1 cellular context compared by ENCODE assay signal in the genomic region with DNA sequence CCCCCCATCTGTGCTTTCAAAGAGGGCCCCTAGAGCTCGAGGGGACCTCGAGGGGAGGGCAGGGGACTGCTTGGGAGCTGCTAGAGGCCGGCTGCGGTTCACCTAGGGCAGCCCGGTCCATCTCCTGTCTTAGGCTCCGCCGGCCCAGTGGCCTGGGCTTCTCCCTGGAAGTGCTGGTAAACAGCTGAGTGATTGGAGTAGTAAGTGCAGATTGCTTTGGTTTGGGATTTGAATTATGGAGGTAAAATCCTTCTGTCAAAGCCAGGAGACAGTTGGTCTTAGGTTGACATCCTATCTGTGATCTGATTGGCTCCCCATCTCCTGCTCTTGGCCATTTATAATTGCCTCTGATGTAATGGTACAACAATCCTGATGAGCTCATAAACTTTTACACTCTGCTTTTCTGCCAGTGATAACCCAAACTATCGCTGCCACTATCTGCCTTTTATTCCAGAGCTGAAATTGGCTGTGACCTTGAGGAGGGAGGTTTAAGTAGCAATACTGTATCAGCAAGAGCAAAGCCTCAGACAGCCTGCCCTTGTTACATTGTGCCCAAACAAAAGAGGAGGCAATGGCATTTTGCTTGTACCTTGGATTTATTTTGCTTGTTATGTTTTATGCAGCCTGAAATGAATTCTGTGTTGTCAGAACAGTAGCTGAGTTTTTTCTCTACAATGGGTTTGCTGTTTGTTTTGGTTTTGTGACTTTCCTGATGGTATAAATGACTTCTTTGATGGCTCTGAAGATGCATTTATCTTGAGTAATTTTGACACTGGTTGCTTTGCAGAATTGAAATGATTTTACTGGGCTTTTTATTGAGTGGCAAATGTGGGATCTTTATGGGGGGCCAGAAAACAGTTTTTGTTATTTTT.
A peak's percentile ranks its signal among the peaks of the same experiment; 100 is the strongest.
TF ChIP-seq lines count a peak whose summit lies in the region.

No MANE protein-coding gene starts in this region.

TF ChIP-seq in HEK293, 187 proteins besides CTCF, POLR2A, EP300 and RAD21 (continued from another document and continues in another):
- no peak for TF ChIP-seq ZNF777 (tag by site-specific recombination; IDR thresholded peaks at IDR 0.05; ENCODE audit: borderline replicate concordance)
- TF ChIP-seq, protein P1, sequence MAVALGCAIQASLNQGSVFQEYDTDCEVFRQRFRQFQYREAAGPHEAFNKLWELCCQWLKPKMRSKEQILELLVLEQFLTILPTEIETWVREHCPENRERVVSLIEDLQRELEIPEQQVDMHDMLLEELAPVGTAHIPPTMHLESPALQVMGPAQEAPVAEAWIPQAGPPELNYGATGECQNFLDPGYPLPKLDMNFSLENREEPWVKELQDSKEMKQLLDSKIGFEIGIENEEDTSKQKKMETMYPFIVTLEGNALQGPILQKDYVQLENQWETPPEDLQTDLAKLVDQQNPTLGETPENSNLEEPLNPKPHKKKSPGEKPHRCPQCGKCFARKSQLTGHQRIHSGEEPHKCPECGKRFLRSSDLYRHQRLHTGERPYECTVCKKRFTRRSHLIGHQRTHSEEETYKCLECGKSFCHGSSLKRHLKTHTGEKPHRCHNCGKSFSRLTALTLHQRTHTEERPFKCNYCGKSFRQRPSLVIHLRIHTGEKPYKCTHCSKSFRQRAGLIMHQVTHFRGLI (tag by site-specific recombination; IDR thresholded peaks at IDR 0.05) = peak; percentile 57; the same call in 1 of the 2 replicates
- no peak for TF ChIP-seq ZNF560 (tag by site-specific recombination; IDR thresholded peaks at IDR 0.05; ENCODE audit: borderline replicate concordance)
- TF ChIP-seq ZNF530 (tag by site-specific recombination; IDR thresholded peaks at IDR 0.05; ENCODE audit: low read depth) = no peak
- no peak for TF ChIP-seq ZNF404 (tag by site-specific recombination; IDR thresholded peaks at IDR 0.05)
- TF ChIP-seq BCL11B (tag by site-specific recombination; IDR thresholded peaks at IDR 0.05; ENCODE audit: low read depth) = peak; percentile 74; the same call in 1 of the 2 replicates
- TF ChIP-seq KLF7 (tag by site-specific recombination; IDR thresholded peaks at IDR 0.05; ENCODE audit: borderline replicate concordance) = no peak
- TF ChIP-seq, protein P2, sequence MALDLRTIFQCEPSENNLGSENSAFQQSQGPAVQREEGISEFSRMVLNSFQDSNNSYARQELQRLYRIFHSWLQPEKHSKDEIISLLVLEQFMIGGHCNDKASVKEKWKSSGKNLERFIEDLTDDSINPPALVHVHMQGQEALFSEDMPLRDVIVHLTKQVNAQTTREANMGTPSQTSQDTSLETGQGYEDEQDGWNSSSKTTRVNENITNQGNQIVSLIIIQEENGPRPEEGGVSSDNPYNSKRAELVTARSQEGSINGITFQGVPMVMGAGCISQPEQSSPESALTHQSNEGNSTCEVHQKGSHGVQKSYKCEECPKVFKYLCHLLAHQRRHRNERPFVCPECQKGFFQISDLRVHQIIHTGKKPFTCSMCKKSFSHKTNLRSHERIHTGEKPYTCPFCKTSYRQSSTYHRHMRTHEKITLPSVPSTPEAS (tag by site-specific recombination; IDR thresholded peaks at IDR 0.05) = no peak
- TF ChIP-seq ZBTB48 (tag by site-specific recombination; IDR thresholded peaks at IDR 0.05) = peak; percentile 15; the same call in 1 of the 2 replicates
- TF ChIP-seq, protein P3, sequence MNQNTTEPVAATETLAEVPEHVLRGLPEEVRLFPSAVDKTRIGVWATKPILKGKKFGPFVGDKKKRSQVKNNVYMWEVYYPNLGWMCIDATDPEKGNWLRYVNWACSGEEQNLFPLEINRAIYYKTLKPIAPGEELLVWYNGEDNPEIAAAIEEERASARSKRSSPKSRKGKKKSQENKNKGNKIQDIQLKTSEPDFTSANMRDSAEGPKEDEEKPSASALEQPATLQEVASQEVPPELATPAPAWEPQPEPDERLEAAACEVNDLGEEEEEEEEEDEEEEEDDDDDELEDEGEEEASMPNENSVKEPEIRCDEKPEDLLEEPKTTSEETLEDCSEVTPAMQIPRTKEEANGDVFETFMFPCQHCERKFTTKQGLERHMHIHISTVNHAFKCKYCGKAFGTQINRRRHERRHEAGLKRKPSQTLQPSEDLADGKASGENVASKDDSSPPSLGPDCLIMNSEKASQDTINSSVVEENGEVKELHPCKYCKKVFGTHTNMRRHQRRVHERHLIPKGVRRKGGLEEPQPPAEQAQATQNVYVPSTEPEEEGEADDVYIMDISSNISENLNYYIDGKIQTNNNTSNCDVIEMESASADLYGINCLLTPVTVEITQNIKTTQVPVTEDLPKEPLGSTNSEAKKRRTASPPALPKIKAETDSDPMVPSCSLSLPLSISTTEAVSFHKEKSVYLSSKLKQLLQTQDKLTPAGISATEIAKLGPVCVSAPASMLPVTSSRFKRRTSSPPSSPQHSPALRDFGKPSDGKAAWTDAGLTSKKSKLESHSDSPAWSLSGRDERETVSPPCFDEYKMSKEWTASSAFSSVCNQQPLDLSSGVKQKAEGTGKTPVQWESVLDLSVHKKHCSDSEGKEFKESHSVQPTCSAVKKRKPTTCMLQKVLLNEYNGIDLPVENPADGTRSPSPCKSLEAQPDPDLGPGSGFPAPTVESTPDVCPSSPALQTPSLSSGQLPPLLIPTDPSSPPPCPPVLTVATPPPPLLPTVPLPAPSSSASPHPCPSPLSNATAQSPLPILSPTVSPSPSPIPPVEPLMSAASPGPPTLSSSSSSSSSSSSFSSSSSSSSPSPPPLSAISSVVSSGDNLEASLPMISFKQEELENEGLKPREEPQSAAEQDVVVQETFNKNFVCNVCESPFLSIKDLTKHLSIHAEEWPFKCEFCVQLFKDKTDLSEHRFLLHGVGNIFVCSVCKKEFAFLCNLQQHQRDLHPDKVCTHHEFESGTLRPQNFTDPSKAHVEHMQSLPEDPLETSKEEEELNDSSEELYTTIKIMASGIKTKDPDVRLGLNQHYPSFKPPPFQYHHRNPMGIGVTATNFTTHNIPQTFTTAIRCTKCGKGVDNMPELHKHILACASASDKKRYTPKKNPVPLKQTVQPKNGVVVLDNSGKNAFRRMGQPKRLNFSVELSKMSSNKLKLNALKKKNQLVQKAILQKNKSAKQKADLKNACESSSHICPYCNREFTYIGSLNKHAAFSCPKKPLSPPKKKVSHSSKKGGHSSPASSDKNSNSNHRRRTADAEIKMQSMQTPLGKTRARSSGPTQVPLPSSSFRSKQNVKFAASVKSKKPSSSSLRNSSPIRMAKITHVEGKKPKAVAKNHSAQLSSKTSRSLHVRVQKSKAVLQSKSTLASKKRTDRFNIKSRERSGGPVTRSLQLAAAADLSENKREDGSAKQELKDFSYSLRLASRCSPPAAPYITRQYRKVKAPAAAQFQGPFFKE (tag by site-specific recombination; IDR thresholded peaks at IDR 0.05; ENCODE audit: borderline replicate concordance) = no peak
- 0 out of 2 replicates have a peak, but pooled peaks have one; percentile 34 for TF ChIP-seq ZNF2 (tag by site-specific recombination; IDR thresholded peaks at IDR 0.05)
- TF ChIP-seq, protein P4, sequence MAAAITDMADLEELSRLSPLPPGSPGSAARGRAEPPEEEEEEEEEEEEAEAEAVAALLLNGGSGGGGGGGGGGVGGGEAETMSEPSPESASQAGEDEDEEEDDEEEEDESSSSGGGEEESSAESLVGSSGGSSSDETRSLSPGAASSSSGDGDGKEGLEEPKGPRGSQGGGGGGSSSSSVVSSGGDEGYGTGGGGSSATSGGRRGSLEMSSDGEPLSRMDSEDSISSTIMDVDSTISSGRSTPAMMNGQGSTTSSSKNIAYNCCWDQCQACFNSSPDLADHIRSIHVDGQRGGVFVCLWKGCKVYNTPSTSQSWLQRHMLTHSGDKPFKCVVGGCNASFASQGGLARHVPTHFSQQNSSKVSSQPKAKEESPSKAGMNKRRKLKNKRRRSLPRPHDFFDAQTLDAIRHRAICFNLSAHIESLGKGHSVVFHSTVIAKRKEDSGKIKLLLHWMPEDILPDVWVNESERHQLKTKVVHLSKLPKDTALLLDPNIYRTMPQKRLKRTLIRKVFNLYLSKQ (tag by site-specific recombination; IDR thresholded peaks at IDR 0.05; ENCODE audit: borderline replicate concordance) = no peak
- TF ChIP-seq ZNF391 (tag by site-specific recombination; IDR thresholded peaks at IDR 0.05; ENCODE audit: borderline replicate concordance, low read depth) = peak; percentile 34; the same call in 1 of the 2 replicates
- TF ChIP-seq, protein P5, sequence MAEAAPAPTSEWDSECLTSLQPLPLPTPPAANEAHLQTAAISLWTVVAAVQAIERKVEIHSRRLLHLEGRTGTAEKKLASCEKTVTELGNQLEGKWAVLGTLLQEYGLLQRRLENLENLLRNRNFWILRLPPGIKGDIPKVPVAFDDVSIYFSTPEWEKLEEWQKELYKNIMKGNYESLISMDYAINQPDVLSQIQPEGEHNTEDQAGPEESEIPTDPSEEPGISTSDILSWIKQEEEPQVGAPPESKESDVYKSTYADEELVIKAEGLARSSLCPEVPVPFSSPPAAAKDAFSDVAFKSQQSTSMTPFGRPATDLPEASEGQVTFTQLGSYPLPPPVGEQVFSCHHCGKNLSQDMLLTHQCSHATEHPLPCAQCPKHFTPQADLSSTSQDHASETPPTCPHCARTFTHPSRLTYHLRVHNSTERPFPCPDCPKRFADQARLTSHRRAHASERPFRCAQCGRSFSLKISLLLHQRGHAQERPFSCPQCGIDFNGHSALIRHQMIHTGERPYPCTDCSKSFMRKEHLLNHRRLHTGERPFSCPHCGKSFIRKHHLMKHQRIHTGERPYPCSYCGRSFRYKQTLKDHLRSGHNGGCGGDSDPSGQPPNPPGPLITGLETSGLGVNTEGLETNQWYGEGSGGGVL (tag by site-specific recombination; IDR thresholded peaks at IDR 0.05) = peak; percentile 27; the same call in 1 of the 2 replicates
- TF ChIP-seq, protein P6, sequence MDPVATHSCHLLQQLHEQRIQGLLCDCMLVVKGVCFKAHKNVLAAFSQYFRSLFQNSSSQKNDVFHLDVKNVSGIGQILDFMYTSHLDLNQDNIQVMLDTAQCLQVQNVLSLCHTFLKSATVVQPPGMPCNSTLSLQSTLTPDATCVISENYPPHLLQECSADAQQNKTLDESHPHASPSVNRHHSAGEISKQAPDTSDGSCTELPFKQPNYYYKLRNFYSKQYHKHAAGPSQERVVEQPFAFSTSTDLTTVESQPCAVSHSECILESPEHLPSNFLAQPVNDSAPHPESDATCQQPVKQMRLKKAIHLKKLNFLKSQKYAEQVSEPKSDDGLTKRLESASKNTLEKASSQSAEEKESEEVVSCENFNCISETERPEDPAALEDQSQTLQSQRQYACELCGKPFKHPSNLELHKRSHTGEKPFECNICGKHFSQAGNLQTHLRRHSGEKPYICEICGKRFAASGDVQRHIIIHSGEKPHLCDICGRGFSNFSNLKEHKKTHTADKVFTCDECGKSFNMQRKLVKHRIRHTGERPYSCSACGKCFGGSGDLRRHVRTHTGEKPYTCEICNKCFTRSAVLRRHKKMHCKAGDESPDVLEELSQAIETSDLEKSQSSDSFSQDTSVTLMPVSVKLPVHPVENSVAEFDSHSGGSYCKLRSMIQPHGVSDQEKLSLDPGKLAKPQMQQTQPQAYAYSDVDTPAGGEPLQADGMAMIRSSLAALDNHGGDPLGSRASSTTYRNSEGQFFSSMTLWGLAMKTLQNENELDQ (tag by site-specific recombination; IDR thresholded peaks at IDR 0.05; ENCODE audit: low read depth) = no peak
- TF ChIP-seq ZFP37 (tag by site-specific recombination; IDR thresholded peaks at IDR 0.05) = 0 out of 2 replicates have a peak, but pooled peaks have one; percentile 61
- TF ChIP-seq ZNF571 (tag by site-specific recombination; IDR thresholded peaks at IDR 0.05) = no peak
- TF ChIP-seq OVOL3 (tag by site-specific recombination; IDR thresholded peaks at IDR 0.05) = no peak
- TF ChIP-seq ZNF426 (tag by site-specific recombination; IDR thresholded peaks at IDR 0.05) = no peak
- TF ChIP-seq ZNF266 (tag by site-specific recombination; IDR thresholded peaks at IDR 0.05; ENCODE audit: low read depth) = no peak
- no peak for TF ChIP-seq ZNF544 (tag by site-specific recombination; IDR thresholded peaks at IDR 0.05)
- no peak for TF ChIP-seq ZNF302 (tag by site-specific recombination; IDR thresholded peaks at IDR 0.05; ENCODE audit: low read depth)
- TF ChIP-seq ZNF335 (tag by site-specific recombination; conservative IDR thresholded peaks at IDR 0.05) = peak; percentile 95
- peak; percentile 99 for TF ChIP-seq FEZF1 (tag by site-specific recombination; IDR thresholded peaks at IDR 0.05)
- no peak for TF ChIP-seq ZNF274 (IDR thresholded peaks at IDR 0.05; ENCODE audit: low read length)
- TF ChIP-seq ZNF274 (tag by site-specific recombination; IDR thresholded peaks at IDR 0.05; ENCODE audit: borderline replicate concordance) = no peak
- peak; percentile 61; the same call in 1 of the 2 replicates for TF ChIP-seq ZNF501 (tag by site-specific recombination; IDR thresholded peaks at IDR 0.05)
- TF ChIP-seq GFI1B (tag by site-specific recombination; IDR thresholded peaks at IDR 0.05) = peak; percentile 94
- TF ChIP-seq, protein P7, sequence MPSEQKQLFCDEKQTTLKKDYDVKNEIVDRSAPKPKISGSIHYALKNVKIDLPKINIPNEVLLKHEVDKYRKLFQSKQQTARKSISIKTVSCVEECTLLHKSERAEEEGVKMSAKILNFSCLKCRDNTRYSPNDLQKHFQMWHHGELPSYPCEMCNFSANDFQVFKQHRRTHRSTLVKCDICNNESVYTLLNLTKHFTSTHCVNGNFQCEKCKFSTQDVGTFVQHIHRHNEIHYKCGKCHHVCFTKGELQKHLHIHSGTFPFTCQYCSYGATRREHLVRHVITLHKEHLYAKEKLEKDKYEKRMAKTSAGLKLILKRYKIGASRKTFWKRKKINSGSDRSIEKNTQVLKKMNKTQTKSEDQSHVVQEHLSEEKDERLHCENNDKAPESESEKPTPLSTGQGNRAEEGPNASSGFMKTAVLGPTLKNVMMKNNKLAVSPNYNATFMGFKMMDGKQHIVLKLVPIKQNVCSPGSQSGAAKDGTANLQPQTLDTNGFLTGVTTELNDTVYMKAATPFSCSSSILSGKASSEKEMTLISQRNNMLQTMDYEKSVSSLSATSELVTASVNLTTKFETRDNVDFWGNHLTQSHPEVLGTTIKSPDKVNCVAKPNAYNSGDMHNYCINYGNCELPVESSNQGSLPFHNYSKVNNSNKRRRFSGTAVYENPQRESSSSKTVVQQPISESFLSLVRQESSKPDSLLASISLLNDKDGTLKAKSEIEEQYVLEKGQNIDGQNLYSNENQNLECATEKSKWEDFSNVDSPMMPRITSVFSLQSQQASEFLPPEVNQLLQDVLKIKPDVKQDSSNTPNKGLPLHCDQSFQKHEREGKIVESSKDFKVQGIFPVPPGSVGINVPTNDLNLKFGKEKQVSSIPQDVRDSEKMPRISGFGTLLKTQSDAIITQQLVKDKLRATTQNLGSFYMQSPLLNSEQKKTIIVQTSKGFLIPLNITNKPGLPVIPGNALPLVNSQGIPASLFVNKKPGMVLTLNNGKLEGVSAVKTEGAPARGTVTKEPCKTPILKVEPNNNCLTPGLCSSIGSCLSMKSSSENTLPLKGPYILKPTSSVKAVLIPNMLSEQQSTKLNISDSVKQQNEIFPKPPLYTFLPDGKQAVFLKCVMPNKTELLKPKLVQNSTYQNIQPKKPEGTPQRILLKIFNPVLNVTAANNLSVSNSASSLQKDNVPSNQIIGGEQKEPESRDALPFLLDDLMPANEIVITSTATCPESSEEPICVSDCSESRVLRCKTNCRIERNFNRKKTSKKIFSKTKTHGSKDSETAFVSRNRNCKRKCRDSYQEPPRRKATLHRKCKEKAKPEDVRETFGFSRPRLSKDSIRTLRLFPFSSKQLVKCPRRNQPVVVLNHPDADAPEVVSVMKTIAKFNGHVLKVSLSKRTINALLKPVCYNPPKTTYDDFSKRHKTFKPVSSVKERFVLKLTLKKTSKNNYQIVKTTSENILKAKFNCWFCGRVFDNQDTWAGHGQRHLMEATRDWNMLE (tag by site-specific recombination; conservative IDR thresholded peaks at IDR 0.05; ENCODE audit: low read depth) = no peak
- no peak for TF ChIP-seq HOXD13 (CRISPR knock-in tag; IDR thresholded peaks at IDR 0.05; ENCODE audit: borderline replicate concordance)
- no peak for TF ChIP-seq ZNF654 (tag by site-specific recombination; IDR thresholded peaks at IDR 0.05; ENCODE audit: low read depth)
- TF ChIP-seq MZF1 (tag by site-specific recombination; IDR thresholded peaks at IDR 0.05; ENCODE audit: borderline replicate concordance) = peak; percentile 31; the same call in 1 of the 2 replicates
- TF ChIP-seq BCL11A (tag by site-specific recombination; IDR thresholded peaks at IDR 0.05; ENCODE audit: low read depth) = peak; percentile 91
- TF ChIP-seq GLIS2 (tag by site-specific recombination; IDR thresholded peaks at IDR 0.05) = peak; percentile 77
